11 cellular contexts compared by ENCODE assay signal in genomic region chr3:190012314-190012782, GRCh38.
DNase-seq lines count a peak whose midpoint lies in the region; ATAC-seq and TF ChIP-seq lines count a peak whose summit lies in the region.
"Had no signal": no experiment of that assay in that cellular context is flagged by ENCODE, and none has a peak within 500 bp of the region (broad histone marks: within the 10 kb centered on the region; RNA-seq: fewer than 3 reads in every experiment).

No MANE protein-coding gene starts in this region.

- peak overlapping the region; percentile 18 for H2AFZ ChIP-seq in hepatocyte

- peaks cover 7 to 25% of the 10 kb centered on the region in 2 donors for H3K27me3 Mint-ChIP-seq in T-cell
- H3K27me3 Mint-ChIP-seq: memory B cell had no signal

- no peak for TF ChIP-seq CTCF in hepatocyte (IDR thresholded peaks at IDR 0.05; ENCODE audit: poor library complexity)

- POLR2A ChIA-PET in T-cell (lab: Charles Lee): no interaction called here

- peak overlapping the region; percentile 70 for H3K27ac ChIP-seq in hepatocyte

- H3K4me1 ChIP-seq in hepatocyte (ENCODE audit: insufficient read depth) (peaks cover 27% of the 10 kb centered on the region), skeletal muscle satellite cell (ENCODE audit: control insufficient read depth, insufficient read depth, low read length) (peaks cover 37% of the 10 kb centered on the region)

- WGBS in hepatocyte (ENCODE audit: low lambda C conversion rate, missing lambda C conversion rate): 11% methylated on average over 4 of the region's 4 CpGs

- ATAC-seq in T-cell (replicated peaks in 1 of 4): no peak

- H3K9me3 ChIP-seq in hepatocyte (ENCODE audit: low read depth) (no peaks in the 10 kb centered on the region), skeletal muscle satellite cell (replicated peaks; ENCODE audit: low read length) (no peaks in the 10 kb centered on the region)
- H3K9me3 ChIP-seq: transverse colon had no signal

- DNase-seq in HCEC 1CT (peak; percentile 69), T1000 (lab: John Stamatoyannopoulos, UW) (peak; percentile 27), hepatocyte (ENCODE audit: low spot score) (peak; percentile 57), cerebellum (ENCODE audit: low spot score) (no peak), T-cell (no peak), NOMO-1 (lab: John Stamatoyannopoulos, UW; ENCODE audit: unreplicated experiment in 2 of 2) (no peak)
- no peak for DNase-seq in NK-92 treated with Interleukin-12 subunit alpha and Interleukin-12 subunit beta, amount 100 ng/mL, for 24 hours (lab: John Stamatoyannopoulos, UW)
- DNase-seq: NCI-H1417 treated with DMSO at 0.1 percent for 48 hours, transverse colon had no signal

- H3K36me3 Mint-ChIP-seq in T-cell: no peaks in the 10 kb centered on the region
- H3K36me3 Mint-ChIP-seq: memory B cell had no signal

- no peaks in the 10 kb centered on the region for H4K20me1 ChIP-seq in hepatocyte (ENCODE audit: insufficient read depth, poor library complexity, severe bottlenecking)

- peak overlapping the region; percentile 2 for H3K9ac ChIP-seq in skeletal muscle satellite cell (ENCODE audit: low read depth, low read length)

- no peaks in the 10 kb centered on the region for H3K27me3 ChIP-seq in hepatocyte
- no peaks in the 10 kb centered on the region for H3K27me3 ChIP-seq in skeletal muscle satellite cell (ENCODE audit: control insufficient read depth, insufficient read depth, low read length)
- H3K27me3 ChIP-seq: transverse colon had no signal

- CTCF ChIA-PET in T-cell (lab: Charles Lee): no interaction called here

- no peaks in the 10 kb centered on the region for H3K9me3 Mint-ChIP-seq in T-cell
- H3K9me3 Mint-ChIP-seq: memory B cell had no signal

- no peaks in the 10 kb centered on the region for H3K36me3 ChIP-seq in hepatocyte (replicated peaks; ENCODE audit: insufficient read depth, low read depth)
- H3K36me3 ChIP-seq in skeletal muscle satellite cell (ENCODE audit: insufficient read depth, low read length): no peaks in the 10 kb centered on the region
- H3K36me3 ChIP-seq: transverse colon had no signal

- H3K27ac Mint-ChIP-seq in T-cell: no peak overlapping the region
- H3K27ac Mint-ChIP-seq: memory B cell had no signal

- H3K79me2 ChIP-seq in hepatocyte: no peaks in the 10 kb centered on the region

- no peaks in the 10 kb centered on the region for H3K9me2 ChIP-seq in hepatocyte (replicated peaks; ENCODE audit: insufficient read depth)

- no peak overlapping the region for H3K4me3 Mint-ChIP-seq in T-cell
- H3K4me3 Mint-ChIP-seq: memory B cell had no signal

- H3K4me2 ChIP-seq in hepatocyte (peak overlapping the region; percentile 62), skeletal muscle satellite cell (ENCODE audit: low read length) (peak overlapping the region; percentile 26)

- H3K4me1 Mint-ChIP-seq in T-cell: no peaks in the 10 kb centered on the region
- H3K4me1 Mint-ChIP-seq: memory B cell had no signal

- H3K4me3 ChIP-seq in hepatocyte: no peak overlapping the region
- no peak overlapping the region for H3K4me3 ChIP-seq in skeletal muscle satellite cell (ENCODE audit: low read length)
- H3K4me3 ChIP-seq: transverse colon had no signal

Comparison
In these comparisons a context has a peak if more than half of its experiments do, and no peak if none do; other contexts are left out.
1. DNase-seq: peak in HCEC 1CT (single experiment), T1000 (single experiment) and hepatocyte (single experiment); none in cerebellum (single experiment), T-cell (0 of 34), NK-92 treated with Interleukin-12 subunit alpha and Interleukin-12 subunit beta, amount 100 ng/mL, for 24 hours (single experiment) and NOMO-1 (0 of 2).